Comparison of ENCODE assay signal across 20 cellular contexts in genomic region chr11:100680070-100680469, GRCh38. TPM values are rescaled to one million over a fixed set of nuclear protein-coding genes. Genes with fewer than 3 reads are reported as not detected.
A peak's percentile ranks its signal among the peaks of the same experiment; 100 is the strongest.
DNase-seq lines count a peak whose midpoint lies in the region; ATAC-seq lines count a peak whose summit lies in the region.
"Had no signal": no experiment of that assay in that cellular context is flagged by ENCODE, and none has a peak within 500 bp of the region (broad histone marks: within the 10 kb centered on the region; RNA-seq: fewer than 3 reads in every experiment).

No MANE protein-coding gene starts in this region.

- H4K8ac ChIP-seq in mesendoderm (ENCODE audit: low read depth, low read length), result no peak overlapping the region

- no peak overlapping the region for H2BK15ac ChIP-seq in mesendoderm (replicated peaks; ENCODE audit: low read depth)

- no peak overlapping the region for H2BK5ac ChIP-seq in mesendoderm (ENCODE audit: low read length)

- H2AK5ac ChIP-seq in mesendoderm (ENCODE audit: low read length), result no peak overlapping the region

- no peak overlapping the region for H3K27ac ChIP-seq in mesendoderm (ENCODE audit: low read depth, low read length)
- H3K27ac ChIP-seq: C4-2B, gastrocnemius medialis, parathyroid adenoma had no signal

- H4K5ac ChIP-seq in mesendoderm (ENCODE audit: low read length), result no peak overlapping the region

- H3K4me3 ChIP-seq in mesendoderm (ENCODE audit: low read length), result no peak overlapping the region
- H3K4me3 ChIP-seq: gastrocnemius medialis, stomach had no signal

- no peaks in the 10 kb centered on the region for H3K79me1 ChIP-seq in mesendoderm (ENCODE audit: low read length)

- no peak overlapping the region for H3K4me2 ChIP-seq in mesendoderm (ENCODE audit: low read length)

- H3K27me3 ChIP-seq in mesendoderm (ENCODE audit: insufficient read depth, low read length, poor library complexity), result no peaks in the 10 kb centered on the region
- H3K27me3 ChIP-seq: gastrocnemius medialis, stomach had no signal

- no peak overlapping the region for H3K9ac ChIP-seq in mesendoderm (ENCODE audit: low read length)
- H3K9ac ChIP-seq: parathyroid adenoma had no signal

- H3K56ac ChIP-seq in mesendoderm (ENCODE audit: low read length), result peak overlapping the region; percentile 54

- H3K36me3 ChIP-seq in mesendoderm (ENCODE audit: control insufficient read depth, insufficient read depth, low read length), result no peaks in the 10 kb centered on the region
- H3K36me3 ChIP-seq: gastrocnemius medialis, stomach had no signal

- H3K23ac ChIP-seq in mesendoderm (ENCODE audit: low read length), result no peak overlapping the region

- no peak overlapping the region for H2BK120ac ChIP-seq in mesendoderm (ENCODE audit: low read depth, low read length)

- peak; percentile 16 for DNase-seq in NCI-H2171 treated with DMSO at 0.1 percent for 48 hours (lab: John Stamatoyannopoulos, UW)
- no peak for DNase-seq in NCI-H2171 (lab: John Stamatoyannopoulos, UW)
- DNase-seq in anterior cingulate cortex (lab: John Stamatoyannopoulos, UW), result peak in 41 of 58 donors; percentile 2 to 76 (median 27)
- no peak for DNase-seq in mesendoderm
- peak; percentile 56 for DNase-seq in superior temporal gyrus (ENCODE audit: extremely low spot score)
- DNase-seq in pons (ENCODE audit: low spot score), result no peak
- DNase-seq: activated CD4-positive, alpha-beta T cell treated with anti-CD3 and anti-CD28 coated beads, Interleukin-2, amount 50 U/mL, for 4 hours; activated gamma-delta T cell; DMS53; gastrocnemius medialis; left cardiac atrium; NCI-H2029; NCI-H524; stimulated activated CD4-positive, alpha-beta T cell treated with anti-CD3 and anti-CD28 coated beads, Interleukin-2, amount 100 ng/mL, for 48 hours; stomach; T-cell had no signal

- no peak overlapping the region for H3K4ac ChIP-seq in mesendoderm (ENCODE audit: low read depth, low read length)

- H3K4me1 ChIP-seq in mesendoderm (ENCODE audit: control insufficient read depth, low read depth, low read length), result no peaks in the 10 kb centered on the region
- H3K4me1 ChIP-seq: parathyroid adenoma had no signal

- no peak for ATAC-seq in HG03520 (IDR thresholded peaks at IDR 0.05; ENCODE audit: unreplicated experiment)
- ATAC-seq in GM19463 (IDR thresholded peaks at IDR 0.05; ENCODE audit: unreplicated experiment), result no peak
- ATAC-seq: gastrocnemius medialis, left cardiac atrium, T-cell had no signal

- H3K18ac ChIP-seq in mesendoderm (ENCODE audit: low read length), result no peak overlapping the region

- no CpG with 5 or more reads among the region's 7 CpGs for WGBS in mesendoderm (ENCODE audit: extremely low coverage, insufficient coverage, low lambda C conversion rate)

- H3K79me2 ChIP-seq in mesendoderm (ENCODE audit: control insufficient read depth, insufficient read depth, low read length), result no peaks in the 10 kb centered on the region
- H3K79me2 ChIP-seq: parathyroid adenoma had no signal

RNA-seq across cellular contexts. Expression of gene ARHGAP42, which starts 7.0 kb away (rescaled TPM):
- polyA plus RNA-seq in mesendoderm (2013, experiment 1 of 2), result 17.7 TPM
- polyA plus RNA-seq in mesendoderm (2013, experiment 2 of 2), result 18.8 TPM

Comparison
In these comparisons a context has a peak if more than half of its experiments do, and no peak if none do; other contexts are left out.
1. DNase-seq: peak in NCI-H2171 treated with DMSO at 0.1 percent for 48 hours (single experiment), anterior cingulate cortex (41 of 58) and superior temporal gyrus (single experiment); none in NCI-H2171 (single experiment), mesendoderm (single experiment) and pons (single experiment).